30 cellular contexts compared by ENCODE assay signal in genomic region chr3:157406376-157406775, GRCh38. TPM values are rescaled to one million over a fixed set of nuclear protein-coding genes. Genes with fewer than 3 reads are reported as not detected.
"Had no signal": no experiment of that assay in that cellular context is flagged by ENCODE, and none has a peak within 500 bp of the region (broad histone marks: within the 10 kb centered on the region; RNA-seq: fewer than 3 reads in every experiment).

No MANE protein-coding gene starts in this region.

- H3K36me3 ChIP-seq: colonic mucosa, heart right ventricle, neutrophil, pancreas, right lobe of liver, stomach, tibial artery had no signal

- H3K27ac Mint-ChIP-seq: dendritic cell treated with granulocyte-macrophage colony-stimulating factor and Interleukin-4, amounts not matched to agents 40 ng/mL and 50 ng/mL, for 4 days; effector memory CD8-positive, alpha-beta T cell; mesothelial cell of epicardium; naive B cell; natural killer cell treated with Interleukin-12 subunit alpha and Interleukin-12 subunit beta and Interleukin-15 and Interleukin-18, amount 100 ng/mL, for 72 hours; stimulated activated effector memory CD8-positive, alpha-beta T cell treated with anti-CD3 and anti-CD28 coated beads, Interleukin-12 subunit alpha, Interleukin-12 subunit beta, amount 100 ng/mL, for 72 hours; type B pancreatic cell had no signal

- H3K4me1 Mint-ChIP-seq: central memory CD8-positive, alpha-beta T cell; naive B cell; stimulated activated effector memory CD8-positive, alpha-beta T cell treated with anti-CD3 and anti-CD28 coated beads, Interleukin-12 subunit alpha, Interleukin-12 subunit beta, amount 100 ng/mL, for 72 hours had no signal

- H3K27ac ChIP-seq: colonic mucosa, epithelial cell of prostate, heart right ventricle, neutrophil, pancreas, right lobe of liver, stomach, tibial artery had no signal

- H3K4me3 Mint-ChIP-seq: central memory CD8-positive, alpha-beta T cell; dendritic cell treated with granulocyte-macrophage colony-stimulating factor and Interleukin-4, amounts not matched to agents 40 ng/mL and 50 ng/mL, for 4 days; effector memory CD8-positive, alpha-beta T cell; mesothelial cell of epicardium; naive B cell; natural killer cell treated with Interleukin-12 subunit alpha and Interleukin-12 subunit beta and Interleukin-15 and Interleukin-18, amount 100 ng/mL, for 72 hours; neural crest cell; stimulated activated effector memory CD8-positive, alpha-beta T cell treated with anti-CD3 and anti-CD28 coated beads, Interleukin-12 subunit alpha, Interleukin-12 subunit beta, amount 100 ng/mL, for 72 hours; type B pancreatic cell had no signal

- H3K9me3 Mint-ChIP-seq: central memory CD8-positive, alpha-beta T cell; dendritic cell treated with granulocyte-macrophage colony-stimulating factor and Interleukin-4, amounts not matched to agents 40 ng/mL and 50 ng/mL, for 4 days; naive B cell; neural crest cell; type B pancreatic cell had no signal

- H3K27me3 ChIP-seq: colonic mucosa, heart right ventricle, neutrophil, pancreas, right lobe of liver, stomach, tibial artery had no signal

- H3K4me1 ChIP-seq: colonic mucosa, heart right ventricle, pancreas, right lobe of liver, stomach, tibial artery had no signal

- H3K9me3 ChIP-seq: colonic mucosa, heart right ventricle, mucosa of descending colon, neutrophil, pancreas, right lobe of liver, stomach, tibial artery had no signal

- DNase-seq: colonic mucosa; effector memory CD8-positive, alpha-beta T cell; foreskin melanocyte; glutamatergic neuron; heart right ventricle; mesenchymal stem cell; mucosa of descending colon; naive B cell; pancreas; retina; right lobe of liver; small intestine; stimulated activated CD4-positive, alpha-beta T cell treated with anti-CD3 and anti-CD28 coated beads, Interleukin-12 subunit alpha, Interleukin-12 subunit beta, amount 100 ng/mL, for 4 hours; stimulated activated CD4-positive, alpha-beta T cell treated with anti-CD3 and anti-CD28 coated beads, Interleukin-1b, Interleukin-23, amount 100 ng/mL, for 48 hours; stimulated activated CD4-positive, alpha-beta T cell treated with anti-CD3 and anti-CD28 coated beads, Interleukin-4, amount 100 ng/mL, for 24 hours; stimulated activated naive CD4-positive, alpha-beta T cell treated with Interleukin-2 at 50 U/mL for 16 hours; stomach; tibial artery had no signal

- H3K27me3 Mint-ChIP-seq: central memory CD8-positive, alpha-beta T cell; dendritic cell treated with granulocyte-macrophage colony-stimulating factor and Interleukin-4, amounts not matched to agents 40 ng/mL and 50 ng/mL, for 4 days; naive B cell had no signal

- H3K4me3 ChIP-seq: colonic mucosa, heart right ventricle, lung, mucosa of descending colon, pancreas, right lobe of liver, stomach, tibial artery had no signal

- ATAC-seq: effector memory CD8-positive, alpha-beta T cell; esophagus mucosa; heart right ventricle; left lobe of liver; mucosa of descending colon; natural killer cell treated with Interleukin-12 subunit alpha and Interleukin-12 subunit beta and Interleukin-15 and Interleukin-18, amount 100 ng/mL, for 72 hours; pancreas; right lobe of liver; stimulated activated effector memory CD8-positive, alpha-beta T cell treated with anti-CD3 and anti-CD28 coated beads, Interleukin-12 subunit alpha, Interleukin-12 subunit beta, amount 100 ng/mL, for 72 hours had no signal

- H3K36me3 Mint-ChIP-seq: mesothelial cell of epicardium; naive B cell; natural killer cell treated with Interleukin-12 subunit alpha and Interleukin-12 subunit beta and Interleukin-15 and Interleukin-18, amount 100 ng/mL, for 72 hours; stimulated activated effector memory CD8-positive, alpha-beta T cell treated with anti-CD3 and anti-CD28 coated beads, Interleukin-12 subunit alpha, Interleukin-12 subunit beta, amount 100 ng/mL, for 72 hours; type B pancreatic cell had no signal

RNA-seq across cellular contexts. Expression of gene PTX3, which starts 30.3 kb away (rescaled TPM):
- total RNA-seq: natural killer cell treated with Interleukin-12 subunit alpha and Interleukin-12 subunit beta and Interleukin-15 and Interleukin-18, amount 100 ng/mL, for 72 hours had no signal
